In the genomic region with DNA sequence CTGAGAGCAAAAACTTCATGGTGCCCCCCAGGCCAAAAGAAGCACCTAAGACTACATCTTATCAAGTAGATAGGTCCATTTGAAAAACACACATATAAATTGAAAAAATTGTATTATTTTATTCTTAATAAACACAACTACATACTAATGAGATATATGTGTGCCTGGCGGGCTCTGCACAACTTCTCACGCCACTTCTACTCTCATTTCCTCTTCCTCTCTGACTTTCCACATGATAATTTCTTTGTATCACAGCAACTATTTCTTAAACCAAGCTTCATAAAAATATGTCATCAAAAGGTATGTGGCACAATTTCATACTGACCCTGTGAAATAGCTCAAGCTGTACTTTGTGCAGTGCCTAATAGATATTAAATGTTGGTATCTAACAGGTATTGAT, we compare ENCODE assay signal across 29 cellular contexts. TPM values are rescaled to one million over a fixed set of nuclear protein-coding genes. Genes with fewer than 3 reads are reported as not detected.
"Had no signal": no experiment of that assay in that cellular context is flagged by ENCODE, and none has a peak within 500 bp of the region (broad histone marks: within the 10 kb centered on the region; RNA-seq: fewer than 3 reads in every experiment).

No MANE protein-coding gene starts in this region.

- H3K9me3 ChIP-seq: left lung, right atrium auricular region, right lobe of liver, stomach, testis, thyroid gland, transverse colon, upper lobe of left lung, vagina had no signal

- H3K27ac ChIP-seq: left lung, ovary, right atrium auricular region, right lobe of liver, stomach, testis, thyroid gland, transverse colon, upper lobe of left lung, vagina had no signal

- H3K4me1 Mint-ChIP-seq: mesothelial cell of epicardium; naive B cell; natural killer cell; nephron progenitor cell; stimulated activated naive B cell treated with anti-CD40 and anti-IgM and Interleukin-4, amounts not matched to agents 10 μg/mL and 1 μg/mL and 100 μg/mL, for 72 hours had no signal

- H3K27me3 Mint-ChIP-seq: progenitor cell of endocrine pancreas; stimulated activated naive B cell treated with anti-CD40 and anti-IgM and Interleukin-4, amounts not matched to agents 10 μg/mL and 1 μg/mL and 100 μg/mL, for 72 hours had no signal

- H3K27ac Mint-ChIP-seq: mesothelial cell of epicardium; naive B cell; natural killer cell; nephron progenitor cell; progenitor cell of endocrine pancreas; stimulated activated naive B cell treated with anti-CD40 and anti-IgM and Interleukin-4, amounts not matched to agents 10 μg/mL and 1 μg/mL and 100 μg/mL, for 72 hours had no signal

- H3K4me3 Mint-ChIP-seq: mesothelial cell of epicardium; naive B cell; natural killer cell; nephron progenitor cell; stimulated activated naive B cell treated with anti-CD40 and anti-IgM and Interleukin-4, amounts not matched to agents 10 μg/mL and 1 μg/mL and 100 μg/mL, for 72 hours had no signal

- H3K4me1 ChIP-seq: left lung, right atrium auricular region, right lobe of liver, stomach, testis, thyroid gland, upper lobe of left lung, vagina had no signal

- H3K4me2 ChIP-seq: smooth muscle cell had no signal

- DNase-seq: hippocampal formation; kidney; left colon; left lung; mesendoderm; naive B cell; natural killer cell; nephron progenitor cell; ovary; right lobe of liver; stimulated activated CD4-positive, alpha-beta T cell treated with anti-CD3 and anti-CD28 coated beads, Interleukin-1b, Interleukin-23, amount 100 ng/mL, for 48 hours; stimulated activated CD4-positive, alpha-beta T cell treated with anti-CD3 and anti-CD28 coated beads, Interleukin-2, amount 100 ng/mL, for 48 hours; stimulated activated naive B cell treated with anti-CD40 and anti-IgM and Interleukin-4, amounts not matched to agents 10 μg/mL and 1 μg/mL and 100 μg/mL, for 72 hours; stimulated activated naive CD8-positive, alpha-beta T cell treated with anti-CD3 and anti-CD28 coated beads, Interleukin-15, Interleukin-2, amounts not matched to agents 100 U/mL and 50 U/mL, for 24 hours; stomach; testis; thyroid gland; transverse colon; upper lobe of left lung had no signal

- H3K9me3 Mint-ChIP-seq: nephron progenitor cell had no signal

- H3K27me3 ChIP-seq: left lung, ovary, right atrium auricular region, stomach, testis, thyroid gland, transverse colon, upper lobe of left lung, vagina had no signal

- ATAC-seq: left colon; left lung; natural killer cell; right lobe of liver; stimulated activated naive B cell treated with anti-CD40 and anti-IgM and Interleukin-4, amounts not matched to agents 10 μg/mL and 1 μg/mL and 100 μg/mL, for 72 hours; stimulated activated naive CD8-positive, alpha-beta T cell treated with anti-CD3 and anti-CD28 coated beads, Interleukin-15, Interleukin-2, amounts not matched to agents 100 U/mL and 50 U/mL, for 24 hours had no signal

- H3K4me3 ChIP-seq: left lung, lung, ovary, right atrium auricular region, right lobe of liver, smooth muscle cell, stomach, testis, thyroid gland, transverse colon, upper lobe of left lung, vagina had no signal

- H3K36me3 Mint-ChIP-seq: mesothelial cell of epicardium; naive B cell; natural killer cell; stimulated activated naive B cell treated with anti-CD40 and anti-IgM and Interleukin-4, amounts not matched to agents 10 μg/mL and 1 μg/mL and 100 μg/mL, for 72 hours had no signal

- H3K36me3 ChIP-seq: left lung, ovary, right atrium auricular region, right lobe of liver, stomach, thyroid gland, transverse colon, upper lobe of left lung, vagina had no signal

RNA-seq across cellular contexts. Expression of gene NPY2R, which starts 10.7 kb away (rescaled TPM):
- total RNA-seq: mesothelial cell of epicardium, mononuclear cell, natural killer cell, progenitor cell of endocrine pancreas, pulmonary artery endothelial cell, renal cortical epithelial cell, right lobe of liver, skeletal muscle tissue, smooth muscle cell, thyroid gland, upper lobe of left lung had no signal
- polyA plus RNA-seq: smooth muscle cell had no signal
